1 cellular context compared by ENCODE assay signal in genomic region chr1:35451125-35451528, GRCh38.
TF ChIP-seq lines count a peak whose summit lies in the region.

No MANE protein-coding gene starts in this region.

TF ChIP-seq in K562, 482 proteins besides CTCF, POLR2A, EP300 and RAD21 (continued from another document):
- TF ChIP-seq, protein P1, sequence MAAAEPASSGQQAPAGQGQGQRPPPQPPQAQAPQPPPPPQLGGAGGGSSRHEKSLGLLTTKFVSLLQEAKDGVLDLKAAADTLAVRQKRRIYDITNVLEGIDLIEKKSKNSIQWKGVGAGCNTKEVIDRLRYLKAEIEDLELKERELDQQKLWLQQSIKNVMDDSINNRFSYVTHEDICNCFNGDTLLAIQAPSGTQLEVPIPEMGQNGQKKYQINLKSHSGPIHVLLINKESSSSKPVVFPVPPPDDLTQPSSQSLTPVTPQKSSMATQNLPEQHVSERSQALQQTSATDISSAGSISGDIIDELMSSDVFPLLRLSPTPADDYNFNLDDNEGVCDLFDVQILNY (CRISPR knock-in tag; IDR thresholded peaks at IDR 0.05) = no peak
- TF ChIP-seq ZNF282 (CRISPR knock-in tag; IDR thresholded peaks at IDR 0.05) = no peak
- TF ChIP-seq OTX1 (CRISPR knock-in tag; IDR thresholded peaks at IDR 0.05) = no peak
- no peak for TF ChIP-seq RHOXF2B (CRISPR knock-in tag; conservative IDR thresholded peaks at IDR 0.05)
- TF ChIP-seq STAG1 (CRISPR knock-in tag; IDR thresholded peaks at IDR 0.05; ENCODE audit: borderline replicate concordance) = peak; percentile 90
- TF ChIP-seq ELF2 (CRISPR knock-in tag; IDR thresholded peaks at IDR 0.05) = no peak
- TF ChIP-seq SMAD3 (CRISPR knock-in tag; conservative IDR thresholded peaks at IDR 0.05) = no peak
- TF ChIP-seq LCOR (CRISPR knock-in tag; IDR thresholded peaks at IDR 0.05) = no peak
- no peak for TF ChIP-seq ZNF24 (IDR thresholded peaks at IDR 0.05)
- TF ChIP-seq ZKSCAN8 (CRISPR knock-in tag; IDR thresholded peaks at IDR 0.05) = no peak
- no peak for TF ChIP-seq TCF7L2 (IDR thresholded peaks at IDR 0.05; ENCODE audit: low read depth, low read length)
- TF ChIP-seq CBFA2T2 (conservative IDR thresholded peaks at IDR 0.05) = no peak
- peak in 1 of 2 experiments; percentile 59; a peak in 1 of 4 replicates for TF ChIP-seq ARNT (IDR thresholded peaks at IDR 0.05)
- TF ChIP-seq CBX5 (IDR thresholded peaks at IDR 0.05; ENCODE audit: borderline replicate concordance, low read depth) = no peak
- TF ChIP-seq TCF7 (IDR thresholded peaks at IDR 0.05; ENCODE audit: borderline replicate concordance) = no peak
- no peak for TF ChIP-seq FOS (IDR thresholded peaks at IDR 0.05; ENCODE audit: extremely low read depth, insufficient read length)
- no peak for TF ChIP-seq DPF2 (IDR thresholded peaks at IDR 0.05)
- TF ChIP-seq GTF3C2 (IDR thresholded peaks at IDR 0.05; ENCODE audit: borderline replicate concordance, extremely low read depth, insufficient read length) = no peak
- TF ChIP-seq, protein P2, sequence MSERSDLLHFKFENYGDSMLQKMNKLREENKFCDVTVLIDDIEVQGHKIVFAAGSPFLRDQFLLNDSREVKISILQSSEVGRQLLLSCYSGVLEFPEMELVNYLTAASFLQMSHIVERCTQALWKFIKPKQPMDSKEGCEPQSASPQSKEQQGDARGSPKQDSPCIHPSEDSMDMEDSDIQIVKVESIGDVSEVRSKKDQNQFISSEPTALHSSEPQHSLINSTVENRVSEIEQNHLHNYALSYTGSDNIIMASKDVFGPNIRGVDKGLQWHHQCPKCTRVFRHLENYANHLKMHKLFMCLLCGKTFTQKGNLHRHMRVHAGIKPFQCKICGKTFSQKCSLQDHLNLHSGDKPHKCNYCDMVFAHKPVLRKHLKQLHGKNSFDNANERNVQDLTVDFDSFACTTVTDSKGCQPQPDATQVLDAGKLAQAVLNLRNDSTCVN (CRISPR knock-in tag; IDR thresholded peaks at IDR 0.05) = no peak
- no peak for TF ChIP-seq CBX8 (IDR thresholded peaks at IDR 0.05; ENCODE audit: borderline replicate concordance, extremely low read depth, low read depth, low read length, poor library complexity, severe bottlenecking)
- no peak for TF ChIP-seq HES1 (IDR thresholded peaks at IDR 0.05; ENCODE audit: low read depth)
- TF ChIP-seq MBD2 (IDR thresholded peaks at IDR 0.05; ENCODE audit: borderline replicate concordance, low read depth) = no peak
- TF ChIP-seq SMC3 (conservative IDR thresholded peaks at IDR 0.05; ENCODE audit: insufficient read depth, low read depth, low read length) = peak; percentile 96
- no peak for TF ChIP-seq COPS2 (conservative IDR thresholded peaks at IDR 0.05)
- no peak for TF ChIP-seq PHB (CRISPR knock-in tag; IDR thresholded peaks at IDR 0.05)
- TF ChIP-seq ZNF57 (CRISPR knock-in tag; IDR thresholded peaks at IDR 0.05) = no peak
- no peak for TF ChIP-seq ZNF589 (CRISPR knock-in tag; IDR thresholded peaks at IDR 0.05; ENCODE audit: low read depth)
- no peak for TF ChIP-seq KAT8 (IDR thresholded peaks at IDR 0.05; ENCODE audit: low read depth)
- no peak for TF ChIP-seq ZNF197 (CRISPR knock-in tag; IDR thresholded peaks at IDR 0.05; ENCODE audit: low read depth)
- no peak for TF ChIP-seq ZFP91 (CRISPR knock-in tag; IDR thresholded peaks at IDR 0.05)
- no peak for TF ChIP-seq NEUROD1 (IDR thresholded peaks at IDR 0.05; ENCODE audit: borderline replicate concordance, low read depth, low read length, partially characterized antibody)
- TF ChIP-seq DDX20 (tag; IDR thresholded peaks at IDR 0.05; ENCODE audit: low read depth) = no peak
- peak; percentile 84 for TF ChIP-seq HDGF (IDR thresholded peaks at IDR 0.05)
